Comparison of ENCODE assay signal across 24 cellular contexts in the genomic region with DNA sequence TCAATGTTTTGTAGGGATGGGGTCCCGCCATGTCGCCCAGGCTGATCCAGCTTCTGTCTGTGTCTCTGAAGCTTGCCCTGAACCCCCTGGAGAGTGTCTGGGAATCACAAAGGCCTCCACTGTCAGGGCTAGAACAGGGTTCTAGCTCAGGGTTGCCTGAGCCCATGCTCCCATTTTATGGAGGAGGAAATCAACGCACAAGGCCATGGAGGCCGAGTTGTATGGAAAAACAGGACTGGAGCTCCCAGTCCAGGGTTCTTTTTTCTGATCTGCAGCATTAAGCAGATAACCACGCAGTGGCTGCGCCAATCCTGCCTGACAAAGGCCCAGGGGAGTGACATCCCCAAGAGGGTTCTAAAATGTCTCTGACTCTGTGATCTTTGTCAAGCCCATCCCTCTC.
"Had no signal": no experiment of that assay in that cellular context is flagged by ENCODE, and none has a peak within 500 bp of the region (broad histone marks: within the 10 kb centered on the region; RNA-seq: fewer than 3 reads in every experiment).

No MANE protein-coding gene starts in this region.

- DNase-seq: activated CD4-positive, alpha-beta memory T cell treated with anti-CD3 and anti-CD28 coated beads, Interleukin-2, amount 10 ng/mL, durations not matched to agents 7 days and 5 days; activated CD4-positive, alpha-beta T cell treated with anti-CD3 and anti-CD28 coated beads for 1 hour; activated CD4-positive, alpha-beta T cell treated with anti-CD3 and anti-CD28 coated beads for 4 hours; activated CD4-positive, alpha-beta T cell treated with anti-CD3 and anti-CD28 coated beads, Interleukin-2, amount 10 ng/mL, durations not matched to agents 7 days and 5 days; activated CD4-positive, alpha-beta T cell treated with anti-CD3 and anti-CD28 coated beads, Interleukin-2, amount 50 U/mL, for 4 hours; activated CD8-positive, alpha-beta memory T cell treated with anti-CD3 and anti-CD28 coated beads, Interleukin-2, amount 50 U/mL, for 48 hours; activated gamma-delta T cell; activated naive CD4-positive, alpha-beta T cell; activated naive CD4-positive, alpha-beta T cell treated with anti-CD3 and anti-CD28 coated beads, Interleukin-2, amount 10 ng/mL, durations not matched to agents 7 days and 5 days; activated naive CD8-positive, alpha-beta T cell treated with anti-CD3 and anti-CD28 coated beads, Interleukin-2, amount 10 ng/mL, durations not matched to agents 7 days and 5 days; activated T-cell treated with anti-CD3 and anti-CD28 coated beads for 4 hours; activated T-cell treated with anti-CD3 and anti-CD28 coated beads, Interleukin-2, amount 50 U/mL, for 24 hours; activated T-cell treated with anti-CD3 and anti-CD28 coated beads, Interleukin-2, amount 50 U/mL, for 72 hours; brain microvascular endothelial cell; caudate nucleus; cortex of kidney; dermis blood vessel endothelial cell; effector CD4-positive, alpha-beta T cell; effector memory CD8-positive, alpha-beta T cell; erythroblast; head of caudate nucleus; T-helper 2 cell had no signal

- H3K27ac Mint-ChIP-seq: activated CD4-positive, alpha-beta memory T cell treated with anti-CD3 and anti-CD28 coated beads, Interleukin-2, amount 10 ng/mL, durations not matched to agents 7 days and 5 days; activated CD4-positive, alpha-beta T cell treated with anti-CD3 and anti-CD28 coated beads, Interleukin-2, amount 10 ng/mL, durations not matched to agents 7 days and 5 days; activated naive CD4-positive, alpha-beta T cell treated with anti-CD3 and anti-CD28 coated beads, Interleukin-2, amount 10 ng/mL, durations not matched to agents 7 days and 5 days; activated naive CD4-positive, alpha-beta T cell treated with anti-CD3 and anti-CD28 coated beads, Interleukin-2, amount 50 U/mL, for 72 hours; activated naive CD8-positive, alpha-beta T cell treated with anti-CD3 and anti-CD28 coated beads, Interleukin-2, amount 10 ng/mL, durations not matched to agents 7 days and 5 days; activated T-cell treated with anti-CD3 and anti-CD28 coated beads, Interleukin-2, amount 50 U/mL, for 24 hours; activated T-cell treated with anti-CD3 and anti-CD28 coated beads, Interleukin-2, amount 50 U/mL, for 72 hours; effector memory CD8-positive, alpha-beta T cell had no signal

- H3K36me3 Mint-ChIP-seq: activated naive CD4-positive, alpha-beta T cell treated with anti-CD3 and anti-CD28 coated beads, Interleukin-2, amount 10 ng/mL, durations not matched to agents 7 days and 5 days; activated naive CD4-positive, alpha-beta T cell treated with anti-CD3 and anti-CD28 coated beads, Interleukin-2, amount 50 U/mL, for 72 hours; activated naive CD8-positive, alpha-beta T cell treated with anti-CD3 and anti-CD28 coated beads, Interleukin-2, amount 10 ng/mL, durations not matched to agents 7 days and 5 days had no signal

- H3K27me3 Mint-ChIP-seq: activated CD4-positive, alpha-beta memory T cell treated with anti-CD3 and anti-CD28 coated beads, Interleukin-2, amount 10 ng/mL, durations not matched to agents 7 days and 5 days; activated T-cell treated with anti-CD3 and anti-CD28 coated beads, Interleukin-2, amount 50 U/mL, for 24 hours; effector memory CD8-positive, alpha-beta T cell had no signal

- H3K4me3 ChIP-seq: esophagus muscularis mucosa had no signal

- H3K9me3 ChIP-seq: esophagus muscularis mucosa had no signal

- H3K9me3 Mint-ChIP-seq: activated CD4-positive, alpha-beta memory T cell treated with anti-CD3 and anti-CD28 coated beads, Interleukin-2, amount 10 ng/mL, durations not matched to agents 7 days and 5 days; activated CD4-positive, alpha-beta T cell treated with anti-CD3 and anti-CD28 coated beads, Interleukin-2, amount 10 ng/mL, durations not matched to agents 7 days and 5 days; activated naive CD4-positive, alpha-beta T cell treated with anti-CD3 and anti-CD28 coated beads, Interleukin-2, amount 10 ng/mL, durations not matched to agents 7 days and 5 days; activated naive CD4-positive, alpha-beta T cell treated with anti-CD3 and anti-CD28 coated beads, Interleukin-2, amount 50 U/mL, for 72 hours; activated naive CD8-positive, alpha-beta T cell treated with anti-CD3 and anti-CD28 coated beads, Interleukin-2, amount 10 ng/mL, durations not matched to agents 7 days and 5 days; activated T-cell treated with anti-CD3 and anti-CD28 coated beads, Interleukin-2, amount 50 U/mL, for 24 hours; activated T-cell treated with anti-CD3 and anti-CD28 coated beads, Interleukin-2, amount 50 U/mL, for 72 hours; effector memory CD8-positive, alpha-beta T cell had no signal

- H3K4me3 Mint-ChIP-seq: activated CD4-positive, alpha-beta memory T cell treated with anti-CD3 and anti-CD28 coated beads, Interleukin-2, amount 10 ng/mL, durations not matched to agents 7 days and 5 days; activated CD4-positive, alpha-beta T cell treated with anti-CD3 and anti-CD28 coated beads, Interleukin-2, amount 10 ng/mL, durations not matched to agents 7 days and 5 days; activated naive CD4-positive, alpha-beta T cell treated with anti-CD3 and anti-CD28 coated beads, Interleukin-2, amount 10 ng/mL, durations not matched to agents 7 days and 5 days; activated naive CD8-positive, alpha-beta T cell treated with anti-CD3 and anti-CD28 coated beads, Interleukin-2, amount 10 ng/mL, durations not matched to agents 7 days and 5 days; activated T-cell treated with anti-CD3 and anti-CD28 coated beads, Interleukin-2, amount 50 U/mL, for 24 hours; activated T-cell treated with anti-CD3 and anti-CD28 coated beads, Interleukin-2, amount 50 U/mL, for 72 hours; effector memory CD8-positive, alpha-beta T cell had no signal

- H3K27ac ChIP-seq: brain microvascular endothelial cell, esophagus muscularis mucosa had no signal

- H3K27me3 ChIP-seq: brain microvascular endothelial cell, esophagus muscularis mucosa had no signal

- H3K36me3 ChIP-seq: brain microvascular endothelial cell, esophagus muscularis mucosa had no signal

- ATAC-seq: activated naive CD4-positive, alpha-beta T cell treated with anti-CD3 and anti-CD28 coated beads, Interleukin-2, amount 50 U/mL, for 72 hours; activated T-cell treated with anti-CD3 and anti-CD28 coated beads, Interleukin-2, amount 50 U/mL, for 72 hours; effector memory CD8-positive, alpha-beta T cell had no signal
